Comparison of ENCODE assay signal across 8 cellular contexts in genomic region chr12:47758834-47759690, GRCh38.
A peak's percentile ranks its signal among the peaks of the same experiment; 100 is the strongest.
DNase-seq lines count a peak whose midpoint lies in the region; ATAC-seq lines count a peak whose summit lies in the region.

A gene with protein sequence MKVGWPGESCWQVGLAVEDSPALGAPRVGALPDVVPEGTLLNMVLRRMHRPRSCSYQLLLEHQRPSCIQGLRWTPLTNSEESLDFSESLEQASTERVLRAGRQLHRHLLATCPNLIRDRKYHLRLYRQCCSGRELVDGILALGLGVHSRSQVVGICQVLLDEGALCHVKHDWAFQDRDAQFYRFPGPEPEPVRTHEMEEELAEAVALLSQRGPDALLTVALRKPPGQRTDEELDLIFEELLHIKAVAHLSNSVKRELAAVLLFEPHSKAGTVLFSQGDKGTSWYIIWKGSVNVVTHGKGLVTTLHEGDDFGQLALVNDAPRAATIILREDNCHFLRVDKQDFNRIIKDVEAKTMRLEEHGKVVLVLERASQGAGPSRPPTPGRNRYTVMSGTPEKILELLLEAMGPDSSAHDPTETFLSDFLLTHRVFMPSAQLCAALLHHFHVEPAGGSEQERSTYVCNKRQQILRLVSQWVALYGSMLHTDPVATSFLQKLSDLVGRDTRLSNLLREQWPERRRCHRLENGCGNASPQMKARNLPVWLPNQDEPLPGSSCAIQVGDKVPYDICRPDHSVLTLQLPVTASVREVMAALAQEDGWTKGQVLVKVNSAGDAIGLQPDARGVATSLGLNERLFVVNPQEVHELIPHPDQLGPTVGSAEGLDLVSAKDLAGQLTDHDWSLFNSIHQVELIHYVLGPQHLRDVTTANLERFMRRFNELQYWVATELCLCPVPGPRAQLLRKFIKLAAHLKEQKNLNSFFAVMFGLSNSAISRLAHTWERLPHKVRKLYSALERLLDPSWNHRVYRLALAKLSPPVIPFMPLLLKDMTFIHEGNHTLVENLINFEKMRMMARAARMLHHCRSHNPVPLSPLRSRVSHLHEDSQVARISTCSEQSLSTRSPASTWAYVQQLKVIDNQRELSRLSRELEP (minus strand): TSS chr12:47758880. CDS start chr12:47758556, 324 bp downstream.

- DNase-seq in NCI-H2081 (lab: John Stamatoyannopoulos, UW) (peak; percentile 64 to 70), NCI-H2081 treated with DMSO at 0.1 percent for 48 hours (lab: John Stamatoyannopoulos, UW) (no peak), NCI-H2171 (lab: John Stamatoyannopoulos, UW) (peak; percentile 42), dedifferentiated amniotic fluid mesenchymal stem cell (ENCODE audit: extremely low spot score) (peak; percentile 74), left kidney (ENCODE audit: low read depth, low spot score) (peak; percentile 93)
- DNase-seq in activated CD4-positive, alpha-beta T cell treated with anti-CD3 and anti-CD28 coated beads for 4 hours, result peak; percentile 72 to 76
- DNase-seq in stimulated activated CD4-positive, alpha-beta T cell treated with anti-CD3 and anti-CD28 coated beads, Interleukin-2, amount 100 ng/mL, for 24 hours, result peak; percentile 70 to 76

- peak; percentile 62 for ATAC-seq in HG02885 (IDR thresholded peaks at IDR 0.05; ENCODE audit: poor library complexity, unreplicated experiment)
